In genomic region chr19:54203151-54203611, GRCh38 we compare ENCODE assay signal across 1 cellular context.
TF ChIP-seq lines count a peak whose summit lies in the region.

No MANE protein-coding gene starts in this region.

TF ChIP-seq in HepG2, 621 proteins besides CTCF, POLR2A, EP300 and RAD21 (continued from another document and continues in another):
- TF ChIP-seq, protein P1, sequence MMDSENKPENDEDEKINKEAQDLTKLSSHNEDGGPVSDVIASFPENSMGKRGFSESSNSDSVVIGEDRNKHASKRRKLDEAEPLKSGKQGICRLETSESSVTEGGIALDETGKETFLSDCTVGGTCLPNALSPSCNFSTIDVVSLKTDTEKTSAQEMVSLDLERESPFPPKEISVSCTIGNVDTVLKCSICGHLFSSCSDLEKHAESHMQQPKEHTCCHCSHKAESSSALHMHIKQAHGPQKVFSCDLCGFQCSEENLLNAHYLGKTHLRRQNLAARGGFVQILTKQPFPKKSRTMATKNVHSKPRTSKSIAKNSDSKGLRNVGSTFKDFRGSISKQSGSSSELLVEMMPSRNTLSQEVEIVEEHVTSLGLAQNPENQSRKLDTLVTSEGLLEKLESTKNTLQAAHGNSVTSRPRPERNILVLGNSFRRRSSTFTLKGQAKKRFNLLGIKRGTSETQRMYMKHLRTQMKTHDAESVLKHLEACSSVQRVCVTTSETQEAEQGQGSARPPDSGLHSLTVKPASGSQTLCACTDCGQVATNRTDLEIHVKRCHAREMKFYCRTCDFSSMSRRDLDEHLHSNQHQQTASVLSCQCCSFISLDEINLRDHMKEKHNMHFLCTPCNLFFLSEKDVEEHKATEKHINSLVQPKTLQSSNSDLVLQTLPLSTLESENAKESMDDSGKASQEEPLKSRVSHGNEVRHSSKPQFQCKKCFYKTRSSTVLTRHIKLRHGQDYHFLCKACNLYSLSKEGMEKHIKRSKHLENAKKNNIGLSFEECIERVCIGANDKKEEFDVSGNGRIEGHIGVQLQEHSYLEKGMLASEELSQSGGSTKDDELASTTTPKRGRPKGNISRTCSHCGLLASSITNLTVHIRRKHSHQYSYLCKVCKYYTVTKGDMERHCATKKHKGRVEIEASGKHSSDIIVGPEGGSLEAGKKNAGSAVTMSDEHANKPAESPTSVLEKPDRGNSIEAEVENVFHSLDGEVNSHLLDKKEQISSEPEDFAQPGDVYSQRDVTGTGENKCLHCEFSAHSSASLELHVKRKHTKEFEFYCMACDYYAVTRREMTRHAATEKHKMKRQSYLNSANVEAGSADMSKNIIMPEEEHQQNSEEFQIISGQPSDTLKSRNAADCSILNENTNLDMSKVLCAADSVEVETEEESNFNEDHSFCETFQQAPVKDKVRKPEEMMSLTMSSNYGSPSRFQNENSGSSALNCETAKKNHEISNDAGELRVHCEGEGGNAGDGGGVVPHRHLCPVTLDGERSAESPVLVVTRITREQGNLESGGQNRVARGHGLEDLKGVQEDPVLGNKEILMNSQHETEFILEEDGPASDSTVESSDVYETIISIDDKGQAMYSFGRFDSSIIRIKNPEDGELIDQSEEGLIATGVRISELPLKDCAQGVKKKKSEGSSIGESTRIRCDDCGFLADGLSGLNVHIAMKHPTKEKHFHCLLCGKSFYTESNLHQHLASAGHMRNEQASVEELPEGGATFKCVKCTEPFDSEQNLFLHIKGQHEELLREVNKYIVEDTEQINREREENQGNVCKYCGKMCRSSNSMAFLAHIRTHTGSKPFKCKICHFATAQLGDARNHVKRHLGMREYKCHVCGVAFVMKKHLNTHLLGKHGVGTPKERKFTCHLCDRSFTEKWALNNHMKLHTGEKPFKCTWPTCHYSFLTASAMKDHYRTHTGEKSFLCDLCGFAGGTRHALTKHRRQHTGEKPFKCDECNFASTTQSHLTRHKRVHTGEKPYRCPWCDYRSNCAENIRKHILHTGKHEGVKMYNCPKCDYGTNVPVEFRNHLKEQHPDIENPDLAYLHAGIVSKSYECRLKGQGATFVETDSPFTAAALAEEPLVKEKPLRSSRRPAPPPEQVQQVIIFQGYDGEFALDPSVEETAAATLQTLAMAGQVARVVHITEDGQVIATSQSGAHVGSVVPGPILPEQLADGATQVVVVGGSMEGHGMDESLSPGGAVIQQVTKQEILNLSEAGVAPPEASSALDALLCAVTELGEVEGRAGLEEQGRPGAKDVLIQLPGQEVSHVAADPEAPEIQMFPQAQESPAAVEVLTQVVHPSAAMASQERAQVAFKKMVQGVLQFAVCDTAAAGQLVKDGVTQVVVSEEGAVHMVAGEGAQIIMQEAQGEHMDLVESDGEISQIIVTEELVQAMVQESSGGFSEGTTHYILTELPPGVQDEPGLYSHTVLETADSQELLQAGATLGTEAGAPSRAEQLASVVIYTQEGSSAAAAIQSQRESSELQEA (CRISPR knock-in tag; IDR thresholded peaks at IDR 0.05; ENCODE audit: not compliant biosample characterization): peak; percentile 8
- TF ChIP-seq, protein P2, sequence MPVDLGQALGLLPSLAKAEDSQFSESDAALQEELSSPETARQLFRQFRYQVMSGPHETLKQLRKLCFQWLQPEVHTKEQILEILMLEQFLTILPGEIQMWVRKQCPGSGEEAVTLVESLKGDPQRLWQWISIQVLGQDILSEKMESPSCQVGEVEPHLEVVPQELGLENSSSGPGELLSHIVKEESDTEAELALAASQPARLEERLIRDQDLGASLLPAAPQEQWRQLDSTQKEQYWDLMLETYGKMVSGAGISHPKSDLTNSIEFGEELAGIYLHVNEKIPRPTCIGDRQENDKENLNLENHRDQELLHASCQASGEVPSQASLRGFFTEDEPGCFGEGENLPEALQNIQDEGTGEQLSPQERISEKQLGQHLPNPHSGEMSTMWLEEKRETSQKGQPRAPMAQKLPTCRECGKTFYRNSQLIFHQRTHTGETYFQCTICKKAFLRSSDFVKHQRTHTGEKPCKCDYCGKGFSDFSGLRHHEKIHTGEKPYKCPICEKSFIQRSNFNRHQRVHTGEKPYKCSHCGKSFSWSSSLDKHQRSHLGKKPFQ (CRISPR knock-in tag; IDR thresholded peaks at IDR 0.05; ENCODE audit: insufficient replicate concordance): no peak
- TF ChIP-seq ZNF574 (CRISPR knock-in tag; IDR thresholded peaks at IDR 0.05) (peak; percentile 64), ZFY (CRISPR knock-in tag; IDR thresholded peaks at IDR 0.05) (0 out of 2 replicates have a peak, but pooled peaks have one; percentile 20), DRAP1 (CRISPR knock-in tag; IDR thresholded peaks at IDR 0.05) (0 out of 2 replicates have a peak, but pooled peaks have one; percentile 30), TBX2 (CRISPR knock-in tag; IDR thresholded peaks at IDR 0.05; ENCODE audit: borderline replicate concordance) (peak; percentile 32; the same call in 1 of the 2 replicates), SALL1 (CRISPR knock-in tag; IDR thresholded peaks at IDR 0.05) (peak; percentile 26; the same call in 1 of the 2 replicates), THRA (CRISPR knock-in tag; IDR thresholded peaks at IDR 0.05; ENCODE audit: borderline replicate concordance) (peak; percentile 86; the same call in 1 of the 2 replicates), ASH2L (IDR thresholded peaks at IDR 0.05; ENCODE audit: insufficient read length, low read depth, low read length) (peak; percentile 57), SOX13 (IDR thresholded peaks at IDR 0.05) (no peak), SOX13 (CRISPR knock-in tag; conservative IDR thresholded peaks at IDR 0.05 in 1 of 2, IDR thresholded peaks at IDR 0.05 in 1 of 2) (peak in 1 of 2 experiments; percentile 24; a peak in 1 of 4 replicates), ZNF672 (CRISPR knock-in tag; IDR thresholded peaks at IDR 0.05) (no peak), POLR2AphosphoS5 (IDR thresholded peaks at IDR 0.05; ENCODE audit: low read depth, low read length) (peak; percentile 19; the same call in 1 of the 2 replicates), RBFOX2 (IDR thresholded peaks at IDR 0.05; ENCODE audit: low read depth, low read length) (peak; percentile 32; the same call in 1 of the 2 replicates), ZNF10 (CRISPR knock-in tag; IDR thresholded peaks at IDR 0.05; ENCODE audit: borderline replicate concordance, low read depth) (no peak), RXRA (CRISPR knock-in tag; IDR thresholded peaks at IDR 0.05) (peak; percentile 68), HMGA1 (CRISPR knock-in tag; conservative IDR thresholded peaks at IDR 0.05) (no peak)
- TF ChIP-seq, protein P3, sequence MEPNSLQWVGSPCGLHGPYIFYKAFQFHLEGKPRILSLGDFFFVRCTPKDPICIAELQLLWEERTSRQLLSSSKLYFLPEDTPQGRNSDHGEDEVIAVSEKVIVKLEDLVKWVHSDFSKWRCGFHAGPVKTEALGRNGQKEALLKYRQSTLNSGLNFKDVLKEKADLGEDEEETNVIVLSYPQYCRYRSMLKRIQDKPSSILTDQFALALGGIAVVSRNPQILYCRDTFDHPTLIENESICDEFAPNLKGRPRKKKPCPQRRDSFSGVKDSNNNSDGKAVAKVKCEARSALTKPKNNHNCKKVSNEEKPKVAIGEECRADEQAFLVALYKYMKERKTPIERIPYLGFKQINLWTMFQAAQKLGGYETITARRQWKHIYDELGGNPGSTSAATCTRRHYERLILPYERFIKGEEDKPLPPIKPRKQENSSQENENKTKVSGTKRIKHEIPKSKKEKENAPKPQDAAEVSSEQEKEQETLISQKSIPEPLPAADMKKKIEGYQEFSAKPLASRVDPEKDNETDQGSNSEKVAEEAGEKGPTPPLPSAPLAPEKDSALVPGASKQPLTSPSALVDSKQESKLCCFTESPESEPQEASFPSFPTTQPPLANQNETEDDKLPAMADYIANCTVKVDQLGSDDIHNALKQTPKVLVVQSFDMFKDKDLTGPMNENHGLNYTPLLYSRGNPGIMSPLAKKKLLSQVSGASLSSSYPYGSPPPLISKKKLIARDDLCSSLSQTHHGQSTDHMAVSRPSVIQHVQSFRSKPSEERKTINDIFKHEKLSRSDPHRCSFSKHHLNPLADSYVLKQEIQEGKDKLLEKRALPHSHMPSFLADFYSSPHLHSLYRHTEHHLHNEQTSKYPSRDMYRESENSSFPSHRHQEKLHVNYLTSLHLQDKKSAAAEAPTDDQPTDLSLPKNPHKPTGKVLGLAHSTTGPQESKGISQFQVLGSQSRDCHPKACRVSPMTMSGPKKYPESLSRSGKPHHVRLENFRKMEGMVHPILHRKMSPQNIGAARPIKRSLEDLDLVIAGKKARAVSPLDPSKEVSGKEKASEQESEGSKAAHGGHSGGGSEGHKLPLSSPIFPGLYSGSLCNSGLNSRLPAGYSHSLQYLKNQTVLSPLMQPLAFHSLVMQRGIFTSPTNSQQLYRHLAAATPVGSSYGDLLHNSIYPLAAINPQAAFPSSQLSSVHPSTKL (CRISPR knock-in tag; IDR thresholded peaks at IDR 0.05): peak; percentile 56
- TF ChIP-seq, protein P4, sequence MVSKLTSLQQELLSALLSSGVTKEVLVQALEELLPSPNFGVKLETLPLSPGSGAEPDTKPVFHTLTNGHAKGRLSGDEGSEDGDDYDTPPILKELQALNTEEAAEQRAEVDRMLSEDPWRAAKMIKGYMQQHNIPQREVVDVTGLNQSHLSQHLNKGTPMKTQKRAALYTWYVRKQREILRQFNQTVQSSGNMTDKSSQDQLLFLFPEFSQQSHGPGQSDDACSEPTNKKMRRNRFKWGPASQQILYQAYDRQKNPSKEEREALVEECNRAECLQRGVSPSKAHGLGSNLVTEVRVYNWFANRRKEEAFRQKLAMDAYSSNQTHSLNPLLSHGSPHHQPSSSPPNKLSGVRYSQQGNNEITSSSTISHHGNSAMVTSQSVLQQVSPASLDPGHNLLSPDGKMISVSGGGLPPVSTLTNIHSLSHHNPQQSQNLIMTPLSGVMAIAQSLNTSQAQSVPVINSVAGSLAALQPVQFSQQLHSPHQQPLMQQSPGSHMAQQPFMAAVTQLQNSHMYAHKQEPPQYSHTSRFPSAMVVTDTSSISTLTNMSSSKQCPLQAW (CRISPR knock-in tag; IDR thresholded peaks at IDR 0.05): peak; percentile 87
- TF ChIP-seq, protein P5, sequence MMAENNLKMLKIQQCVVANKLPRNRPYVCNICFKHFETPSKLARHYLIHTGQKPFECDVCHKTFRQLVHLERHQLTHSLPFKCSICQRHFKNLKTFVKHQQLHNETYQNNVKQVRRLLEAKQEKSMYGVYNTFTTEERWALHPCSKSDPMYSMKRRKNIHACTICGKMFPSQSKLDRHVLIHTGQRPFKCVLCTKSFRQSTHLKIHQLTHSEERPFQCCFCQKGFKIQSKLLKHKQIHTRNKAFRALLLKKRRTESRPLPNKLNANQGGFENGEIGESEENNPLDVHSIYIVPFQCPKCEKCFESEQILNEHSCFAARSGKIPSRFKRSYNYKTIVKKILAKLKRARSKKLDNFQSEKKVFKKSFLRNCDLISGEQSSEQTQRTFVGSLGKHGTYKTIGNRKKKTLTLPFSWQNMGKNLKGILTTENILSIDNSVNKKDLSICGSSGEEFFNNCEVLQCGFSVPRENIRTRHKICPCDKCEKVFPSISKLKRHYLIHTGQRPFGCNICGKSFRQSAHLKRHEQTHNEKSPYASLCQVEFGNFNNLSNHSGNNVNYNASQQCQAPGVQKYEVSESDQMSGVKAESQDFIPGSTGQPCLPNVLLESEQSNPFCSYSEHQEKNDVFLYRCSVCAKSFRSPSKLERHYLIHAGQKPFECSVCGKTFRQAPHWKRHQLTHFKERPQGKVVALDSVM (CRISPR knock-in tag; IDR thresholded peaks at IDR 0.05): peak; percentile 37; the same call in 1 of the 2 replicates
- TF ChIP-seq, protein P6, sequence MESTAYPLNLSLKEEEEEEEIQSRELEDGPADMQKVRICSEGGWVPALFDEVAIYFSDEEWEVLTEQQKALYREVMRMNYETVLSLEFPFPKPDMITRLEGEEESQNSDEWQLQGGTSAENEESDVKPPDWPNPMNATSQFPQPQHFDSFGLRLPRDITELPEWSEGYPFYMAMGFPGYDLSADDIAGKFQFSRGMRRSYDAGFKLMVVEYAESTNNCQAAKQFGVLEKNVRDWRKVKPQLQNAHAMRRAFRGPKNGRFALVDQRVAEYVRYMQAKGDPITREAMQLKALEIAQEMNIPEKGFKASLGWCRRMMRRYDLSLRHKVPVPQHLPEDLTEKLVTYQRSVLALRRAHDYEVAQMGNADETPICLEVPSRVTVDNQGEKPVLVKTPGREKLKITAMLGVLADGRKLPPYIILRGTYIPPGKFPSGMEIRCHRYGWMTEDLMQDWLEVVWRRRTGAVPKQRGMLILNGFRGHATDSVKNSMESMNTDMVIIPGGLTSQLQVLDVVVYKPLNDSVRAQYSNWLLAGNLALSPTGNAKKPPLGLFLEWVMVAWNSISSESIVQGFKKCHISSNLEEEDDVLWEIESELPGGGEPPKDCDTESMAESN (CRISPR knock-in tag; conservative IDR thresholded peaks at IDR 0.05): 0 out of 2 replicates have a peak, but pooled peaks have one; percentile 34
- TF ChIP-seq, protein P7, sequence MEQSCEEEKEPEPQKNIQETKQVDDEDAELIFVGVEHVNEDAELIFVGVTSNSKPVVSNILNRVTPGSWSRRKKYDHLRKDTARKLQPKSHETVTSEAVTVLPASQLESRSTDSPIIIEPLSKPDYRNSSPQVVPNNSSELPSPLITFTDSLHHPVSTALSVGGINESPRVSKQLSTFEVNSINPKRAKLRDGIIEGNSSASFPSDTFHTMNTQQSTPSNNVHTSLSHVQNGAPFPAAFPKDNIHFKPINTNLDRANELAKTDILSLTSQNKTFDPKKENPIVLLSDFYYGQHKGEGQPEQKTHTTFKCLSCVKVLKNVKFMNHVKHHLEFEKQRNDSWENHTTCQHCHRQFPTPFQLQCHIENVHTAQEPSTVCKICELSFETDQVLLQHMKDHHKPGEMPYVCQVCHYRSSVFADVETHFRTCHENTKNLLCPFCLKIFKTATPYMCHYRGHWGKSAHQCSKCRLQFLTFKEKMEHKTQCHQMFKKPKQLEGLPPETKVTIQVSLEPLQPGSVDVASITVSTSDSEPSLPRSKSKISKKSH (CRISPR knock-in tag; IDR thresholded peaks at IDR 0.05; ENCODE audit: borderline replicate concordance): no peak
